18 cellular contexts compared by ENCODE assay signal in the genomic region with DNA sequence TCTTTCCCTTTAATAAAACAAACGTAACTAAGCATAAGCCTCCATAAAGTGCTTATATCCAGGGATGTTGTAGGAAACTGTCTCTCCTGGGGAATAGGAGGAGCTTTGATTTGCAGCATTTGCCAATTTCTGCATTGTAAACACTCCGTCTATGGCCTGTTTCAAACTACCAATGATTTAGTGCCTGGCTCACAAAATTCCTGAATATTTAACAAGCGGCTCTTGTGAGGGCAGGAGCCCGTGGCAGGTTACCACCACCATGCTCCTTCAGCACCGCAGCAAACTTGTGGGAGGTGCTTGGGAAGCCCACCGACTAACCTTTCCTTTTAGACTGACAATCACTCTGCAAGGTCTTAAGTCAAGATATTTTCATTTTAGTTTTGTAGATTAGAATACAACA.
DNase-seq lines count a peak whose midpoint lies in the region; TF ChIP-seq lines count a peak whose summit lies in the region.
"Had no signal": no experiment of that assay in that cellular context is flagged by ENCODE, and none has a peak within 500 bp of the region (broad histone marks: within the 10 kb centered on the region; RNA-seq: fewer than 3 reads in every experiment).

No MANE protein-coding gene starts in this region.

- H3K27ac ChIP-seq in thyroid gland (peak overlapping the region; percentile 55 to 76 (median 67)), vagina (no peak overlapping the region)
- H3K27ac ChIP-seq: 22Rv1, BLaER1, GM23248 had no signal

- H3K9me3 ChIP-seq in thyroid gland, result no peaks in the 10 kb centered on the region
- no peaks in the 10 kb centered on the region for H3K9me3 ChIP-seq in vagina
- H3K9me3 ChIP-seq: BLaER1 had no signal

- H3K4me3 ChIP-seq in thyroid gland (replicated peaks in 1 of 3) (no peak overlapping the region), vagina (no peak overlapping the region)
- H3K4me3 ChIP-seq: BLaER1, GM12878, GM23248 had no signal

- TF ChIP-seq POLR2A in thyroid gland (IDR thresholded peaks at IDR 0.05) (peak in 1 of 2 donors; percentile 47), vagina (IDR thresholded peaks at IDR 0.05) (no peak)

- DNase-seq in NCI-H446 treated with DMSO at 0.1 percent for 48 hours (lab: John Stamatoyannopoulos, UW), result peak; percentile 5
- DNase-seq in NCI-H446 (lab: John Stamatoyannopoulos, UW), result no peak
- DNase-seq in left kidney (ENCODE audit: low read depth, low spot score), result peak; percentile 52
- DNase-seq in thyroid gland, result peak; percentile 56 to 69
- no peak for DNase-seq in vagina (ENCODE audit: extremely low spot score in 2 of 2)
- DNase-seq in activated naive CD4-positive, alpha-beta T cell (lab: John Stamatoyannopoulos, UW), result no peak
- DNase-seq: CD4-positive, alpha-beta T cell; CD8-positive, alpha-beta memory T cell; DMS 273 treated with DMSO at 0.1 percent for 48 hours; DMS79; EL; GDM1; GM23248; H7; HCEC 1CT had no signal

- 18 to 20% methylated on average over 6 of the region's 6 CpGs for WGBS in thyroid gland, 2 donors

- no peak for TF ChIP-seq CTCF in thyroid gland (IDR thresholded peaks at IDR 0.05)
- no peak for TF ChIP-seq CTCF in vagina (IDR thresholded peaks at IDR 0.05)

- H3K27me3 ChIP-seq in thyroid gland, result no peaks in the 10 kb centered on the region
- H3K27me3 ChIP-seq in vagina, result no peaks in the 10 kb centered on the region
- H3K27me3 ChIP-seq: BLaER1 had no signal

- H3K36me3 ChIP-seq in thyroid gland, result no peaks in the 10 kb centered on the region
- no peaks in the 10 kb centered on the region for H3K36me3 ChIP-seq in vagina
- H3K36me3 ChIP-seq: BLaER1 had no signal

- peaks cover 12 to 38% of the 10 kb centered on the region in 2 donors for H3K4me1 ChIP-seq in thyroid gland
- H3K4me1 ChIP-seq in vagina, result no peaks in the 10 kb centered on the region
- H3K4me1 ChIP-seq: BLaER1 had no signal

- intact Hi-C loops in thyroid gland (cut with DNase I), result no loop called here
- intact Hi-C loops in vagina (cut with DNase I), result no loop called here

Comparison
In these comparisons a context has a peak if more than half of its experiments do, and no peak if none do; other contexts are left out.
1. DNase-seq: peak in NCI-H446 treated with DMSO at 0.1 percent for 48 hours (single experiment), left kidney (single experiment) and thyroid gland (2 of 2); none in NCI-H446 (0 of 2), vagina (0 of 2) and activated naive CD4-positive, alpha-beta T cell (0 of 4).